Comparison of ENCODE assay signal across 11 cellular contexts in genomic region chr4:145868637-145869409, GRCh38.
DNase-seq lines count a peak whose midpoint lies in the region; ATAC-seq and TF ChIP-seq lines count a peak whose summit lies in the region.
"Had no signal": no experiment of that assay in that cellular context is flagged by ENCODE, and none has a peak within 500 bp of the region (broad histone marks: within the 10 kb centered on the region; RNA-seq: fewer than 3 reads in every experiment).

No MANE protein-coding gene starts in this region.

- in situ Hi-C loops in ACHN (cut with HindIII; ENCODE audit: low pct_ligation_motif_present, low pct_unique_long_range_greater_than_20kb, low sequenced_read_pairs) = no loop called here

- DNase-seq in ACHN (peak; percentile 20), NCI-H128 (lab: John Stamatoyannopoulos, UW; ENCODE audit: unreplicated experiment) (no peak), DMS153 (lab: John Stamatoyannopoulos, UW) (no peak), C1 segment of cervical spinal cord (lab: John Stamatoyannopoulos, UW) (no peak), HuH-7.5 (ENCODE audit: low spot score) (no peak)
- DNase-seq: COR-L47, head of caudate nucleus, spleen had no signal

- ATAC-seq in GM19025 (IDR thresholded peaks at IDR 0.05; ENCODE audit: low read depth, unreplicated experiment) (peak; percentile 50), HG02938 (IDR thresholded peaks at IDR 0.05; ENCODE audit: unreplicated experiment) (peak; percentile 74), SK-N-SH treated with all-trans-retinoic acid at 6 μM for 48 hours (peak; percentile 78)

TF ChIP-seq in SK-N-SH treated with all-trans-retinoic acid at 6 μM for 48 hours, 23 proteins besides CTCF, POLR2A, EP300 and RAD21:
- no peak for TF ChIP-seq TOX (CRISPR knock-in tag; IDR thresholded peaks at IDR 0.05; ENCODE audit: borderline replicate concordance)
- no peak for TF ChIP-seq CSDC2 (CRISPR knock-in tag; IDR thresholded peaks at IDR 0.05)
- no peak for TF ChIP-seq ESRRG (CRISPR knock-in tag; IDR thresholded peaks at IDR 0.05)
- TF ChIP-seq ZNF565 (CRISPR knock-in tag; conservative IDR thresholded peaks at IDR 0.05; ENCODE audit: low read depth) = no peak
- TF ChIP-seq TCF4 (CRISPR knock-in tag; IDR thresholded peaks at IDR 0.05; ENCODE audit: borderline replicate concordance) = peak; percentile 65; the same call in 1 of the 2 replicates
- TF ChIP-seq ZFP30 (CRISPR knock-in tag; IDR thresholded peaks at IDR 0.05) = no peak
- peak; percentile 19; the same call in 1 of the 2 replicates for TF ChIP-seq PATZ1 (CRISPR knock-in tag; IDR thresholded peaks at IDR 0.05; ENCODE audit: borderline replicate concordance)
- TF ChIP-seq CREB5 (CRISPR knock-in tag; IDR thresholded peaks at IDR 0.05; ENCODE audit: low read depth) = no peak
- no peak for TF ChIP-seq TSHZ2 (CRISPR knock-in tag; IDR thresholded peaks at IDR 0.05)
- no peak for TF ChIP-seq PPARA (CRISPR knock-in tag; IDR thresholded peaks at IDR 0.05; ENCODE audit: borderline replicate concordance)
- TF ChIP-seq CSRNP3 (CRISPR knock-in tag; IDR thresholded peaks at IDR 0.05) = 0 out of 2 replicates have a peak, but pooled peaks have one; percentile 32
- TF ChIP-seq BACH2 (CRISPR knock-in tag; IDR thresholded peaks at IDR 0.05; ENCODE audit: borderline replicate concordance) = no peak
- TF ChIP-seq SNAI2 (CRISPR knock-in tag; IDR thresholded peaks at IDR 0.05) = no peak
- TF ChIP-seq ZNF70 (CRISPR knock-in tag; IDR thresholded peaks at IDR 0.05) = no peak
- no peak for TF ChIP-seq ZC3H10 (CRISPR knock-in tag; IDR thresholded peaks at IDR 0.05)
- TF ChIP-seq POU6F1 (CRISPR knock-in tag; IDR thresholded peaks at IDR 0.05; ENCODE audit: borderline replicate concordance, low read depth) = no peak; the same call in 1 of the 2 replicates
- TF ChIP-seq ZNF8 (CRISPR knock-in tag; IDR thresholded peaks at IDR 0.05) = no peak
- no peak for TF ChIP-seq ZFP3 (CRISPR knock-in tag; IDR thresholded peaks at IDR 0.05)
- TF ChIP-seq RARB (CRISPR knock-in tag; IDR thresholded peaks at IDR 0.05) = no peak
- TF ChIP-seq ARNTL (CRISPR knock-in tag; IDR thresholded peaks at IDR 0.05; ENCODE audit: borderline replicate concordance, low read depth) = no peak
- no peak for TF ChIP-seq GLIS3 (CRISPR knock-in tag; IDR thresholded peaks at IDR 0.05)
- peak; percentile 83 for TF ChIP-seq ISL1 (CRISPR knock-in tag; IDR thresholded peaks at IDR 0.05)
- no peak for TF ChIP-seq OSR1 (CRISPR knock-in tag; IDR thresholded peaks at IDR 0.05)
